ENCODE assay signal across 8 cellular contexts in genomic region chr9:120936011-120936763, GRCh38. TPM values are rescaled to one million over a fixed set of nuclear protein-coding genes. Genes with fewer than 3 reads are reported as not detected.
DNase-seq lines count a peak whose midpoint lies in the region; ATAC-seq, FAIRE-seq and TF ChIP-seq lines count a peak whose summit lies in the region.

No MANE protein-coding gene starts in this region.

- H3K27ac ChIP-seq in KOPT-K1 (ENCODE audit: low read depth, low read length, poor library complexity, severe bottlenecking) (peak overlapping the region; percentile 64), esophagus squamous epithelium (peak overlapping the region; percentile 72 to 95 (median 92))

- FAIRE-seq in RCC 7860 (lab: Jason Lieb, UNC): peak; percentile 77

- no peaks in the 10 kb centered on the region for H3K9me3 ChIP-seq in KOPT-K1 (ENCODE audit: insufficient read depth, low read length, poor library complexity, severe bottlenecking)
- no peaks in the 10 kb centered on the region for H3K9me3 ChIP-seq in esophagus squamous epithelium

- TF ChIP-seq POLR2A in esophagus squamous epithelium (IDR thresholded peaks at IDR 0.05): no peak

- H3K9me3 Mint-ChIP-seq in naive thymus-derived CD8-positive, alpha-beta T cell: no peaks in the 10 kb centered on the region
- no peaks in the 10 kb centered on the region for H3K9me3 Mint-ChIP-seq in stimulated activated memory B cell treated with anti-CD40 and anti-IgM and Interleukin-4, amounts not matched to agents 10 μg/mL and 1 μg/mL and 100 μg/mL, for 72 hours

- DNase-seq in Ammon's horn (ENCODE audit: low spot score) (peak; percentile 92), RCC 7860 (ENCODE audit: low spot score) (peak; percentile 82), activated T-helper 1 cell treated with Interleukin-2 at 50 U/mL for 16 hours (ENCODE audit: low read depth) (peak; percentile 78), esophagus squamous epithelium (lab: John Stamatoyannopoulos, UW) (peak; percentile 45)
- DNase-seq in naive thymus-derived CD8-positive, alpha-beta T cell: peak; percentile 69 to 91 (median 84)

- H3K4me3 Mint-ChIP-seq in naive thymus-derived CD8-positive, alpha-beta T cell: peak overlapping the region; percentile 22 to 73 (median 62)
- peak overlapping the region; percentile 12 for H3K4me3 Mint-ChIP-seq in stimulated activated memory B cell treated with anti-CD40 and anti-IgM and Interleukin-4, amounts not matched to agents 10 μg/mL and 1 μg/mL and 100 μg/mL, for 72 hours

- H3K36me3 ChIP-seq in KOPT-K1 (ENCODE audit: insufficient read depth, low read length) (no peaks in the 10 kb centered on the region), esophagus squamous epithelium (no peaks in the 10 kb centered on the region)

- WGBS in esophagus squamous epithelium, 2 donors: 1 to 2% methylated on average over 7 to 9 of the region's 10 CpGs

- peaks cover 24 to 85% (median 59%) of the 10 kb centered on the region in 3 donors for H3K4me1 ChIP-seq in esophagus squamous epithelium

- H3K36me3 Mint-ChIP-seq in naive thymus-derived CD8-positive, alpha-beta T cell: no peaks in the 10 kb centered on the region
- H3K36me3 Mint-ChIP-seq in stimulated activated memory B cell treated with anti-CD40 and anti-IgM and Interleukin-4, amounts not matched to agents 10 μg/mL and 1 μg/mL and 100 μg/mL, for 72 hours: no peaks in the 10 kb centered on the region

- no peaks in the 10 kb centered on the region for H3K27me3 ChIP-seq in esophagus squamous epithelium

- intact Hi-C loops in esophagus squamous epithelium (cut with DNase I): loop anchor here (5.0 kb wide), 2 partner anchors 59 to 179 kb away; partner anchors contain the start of gene PHF19

- POLR2A ChIA-PET in naive thymus-derived CD8-positive, alpha-beta T cell (lab: Charles Lee): interaction anchor here (0.6 to 37.3 kb wide), 9 partner anchors 22 to 143 kb away, joined by 3 to 1842 read pairs (median 6); partner anchors contain the start of genes FBXW2, PHF19, PSMD5 and TRAF1

- peaks cover 36 to 65% (median 62%) of the 10 kb centered on the region in 4 donors for H3K4me1 Mint-ChIP-seq in naive thymus-derived CD8-positive, alpha-beta T cell
- H3K4me1 Mint-ChIP-seq in stimulated activated memory B cell treated with anti-CD40 and anti-IgM and Interleukin-4, amounts not matched to agents 10 μg/mL and 1 μg/mL and 100 μg/mL, for 72 hours: peaks cover 66% of the 10 kb centered on the region

- peak; percentile 89 to 95 (median 91) for TF ChIP-seq CTCF in esophagus squamous epithelium (IDR thresholded peaks at IDR 0.05)

- peak; percentile 47 for ATAC-seq in GM19351 (IDR thresholded peaks at IDR 0.05; ENCODE audit: unreplicated experiment)
- peak; percentile 55 to 72 for ATAC-seq in naive thymus-derived CD8-positive, alpha-beta T cell
- ATAC-seq in stimulated activated memory B cell treated with anti-CD40 and anti-IgM and Interleukin-4, amounts not matched to agents 10 μg/mL and 1 μg/mL and 100 μg/mL, for 72 hours: peak; percentile 77

- H3K4me3 ChIP-seq in esophagus squamous epithelium: peak overlapping the region in 2 of 4 donors; percentile 18 to 44

- H3K27ac Mint-ChIP-seq in naive thymus-derived CD8-positive, alpha-beta T cell: peak overlapping the region; percentile 91 to 100 (median 99)
- peak overlapping the region; percentile 53 for H3K27ac Mint-ChIP-seq in stimulated activated memory B cell treated with anti-CD40 and anti-IgM and Interleukin-4, amounts not matched to agents 10 μg/mL and 1 μg/mL and 100 μg/mL, for 72 hours

- no peaks in the 10 kb centered on the region for H3K27me3 Mint-ChIP-seq in naive thymus-derived CD8-positive, alpha-beta T cell
- no peaks in the 10 kb centered on the region for H3K27me3 Mint-ChIP-seq in stimulated activated memory B cell treated with anti-CD40 and anti-IgM and Interleukin-4, amounts not matched to agents 10 μg/mL and 1 μg/mL and 100 μg/mL, for 72 hours

RNA-seq across cellular contexts. Expression of gene TRAF1, which starts 9.6 kb away (rescaled TPM):
- 1 to 10 TPM; 2.5 to 5.7 (median 2.8) TPM for total RNA-seq in esophagus squamous epithelium
- 100 to 1,000 TPM; 125 to 126 TPM for total RNA-seq in naive thymus-derived CD8-positive, alpha-beta T cell
- polyA plus RNA-seq in naive thymus-derived CD8-positive, alpha-beta T cell: 1 to 10 TPM; 3.7 to 7.0 (median 4.9) TPM

RNA-seq across cellular contexts. Expression of gene PHF19, which starts 59.2 kb away (rescaled TPM):
- total RNA-seq in esophagus squamous epithelium: 10 to 100 TPM; 12.8 to 40.0 (median 30.9) TPM
- total RNA-seq in naive thymus-derived CD8-positive, alpha-beta T cell: 100 to 1,000 TPM; 143 to 144 TPM
- polyA plus RNA-seq in naive thymus-derived CD8-positive, alpha-beta T cell: 10 to 100 TPM in 1 of 3 donors, 1 to 10 TPM in 2; 6.3 to 11.8 (median 9.4) TPM

Comparison
In these comparisons a context has a peak if more than half of its experiments do, and no peak if none do; other contexts are left out.
1. RNA of gene TRAF1, which starts 9.6 kb away (total RNA-seq): 125 to 126 TPM in naive thymus-derived CD8-positive, alpha-beta T cell; 2.5 to 5.7 TPM in esophagus squamous epithelium; every median in the first group is over 10 times any median in the second.
2. Peak in every context shown above with its lines, with median percentiles within 50 percentile points of each other: DNase-seq and ATAC-seq.